Comparison of ENCODE assay signal across 17 cellular contexts in the genomic region with DNA sequence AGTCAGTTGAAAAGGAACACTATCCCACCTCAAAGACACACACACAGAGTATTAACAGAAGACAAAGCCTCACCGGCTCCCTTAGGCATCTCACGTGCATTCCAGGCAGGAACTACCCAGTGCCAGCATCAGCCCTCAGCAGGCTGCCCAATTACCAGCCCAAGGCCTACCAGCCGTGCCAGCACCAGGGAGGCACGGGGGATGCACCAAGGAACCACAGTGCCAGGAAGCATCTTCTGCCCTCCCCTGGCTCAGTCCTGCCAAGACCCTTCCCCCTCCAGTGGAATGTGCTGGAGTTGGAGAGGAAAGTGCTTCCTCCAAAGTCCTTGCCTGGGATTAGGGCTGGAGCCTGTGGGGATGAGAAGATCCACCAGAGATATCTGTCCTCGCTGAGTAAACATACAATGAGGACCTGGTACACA. TPM values are rescaled to one million over a fixed set of nuclear protein-coding genes. Genes with fewer than 3 reads are reported as not detected.
DNase-seq lines count a peak whose midpoint lies in the region; ATAC-seq and TF ChIP-seq lines count a peak whose summit lies in the region.
"Had no signal": no experiment of that assay in that cellular context is flagged by ENCODE, and none has a peak within 500 bp of the region (broad histone marks: within the 10 kb centered on the region; RNA-seq: fewer than 3 reads in every experiment).

No MANE protein-coding gene starts in this region.

- no CpG with 5 or more reads among the region's 5 CpGs for WGBS in H9 (ENCODE audit: extremely low coverage, insufficient read length, low lambda C conversion rate)

- POLR2A ChIA-PET in RWPE1 (lab: Yijun Ruan, JAX; ENCODE audit: low non-redundant PET) = no interaction called here

- H2BK20ac ChIP-seq in H9 (ENCODE audit: low read depth, low read length, poor library complexity, severe bottlenecking) = no peak overlapping the region

- H3K27ac ChIP-seq in H9 (ENCODE audit: insufficient read length, low read depth, low read length) (no peak overlapping the region), RWPE1 (peak overlapping the region; percentile 86)
- H3K27ac ChIP-seq: parathyroid adenoma had no signal

- H4K91ac ChIP-seq in H9 (ENCODE audit: insufficient read length, low read depth, low read length) = no peak overlapping the region

- H3K27me3 Mint-ChIP-seq in H9 (ENCODE audit: low read depth) = peaks cover 6% of the 10 kb centered on the region
- peaks cover 6% of the 10 kb centered on the region for H3K27me3 Mint-ChIP-seq in endothelial cell (ENCODE audit: unreplicated experiment)

- intact Hi-C loops in sciatic nerve (cut with DNase I) = no loop called here

- no peak overlapping the region for H3K4me2 ChIP-seq in H9 (ENCODE audit: insufficient read depth, insufficient read length, low read length)

- H3T11ph ChIP-seq in H9 (ENCODE audit: low read length) = no peak overlapping the region

- no peak overlapping the region for H3K4me3 Mint-ChIP-seq in H9
- H3K4me3 Mint-ChIP-seq in endothelial cell (ENCODE audit: unreplicated experiment) = no peak overlapping the region
- H3K4me3 Mint-ChIP-seq: activated T-cell treated with anti-CD3 and anti-CD28 coated beads, Interleukin-2, amount 50 U/mL, for 4 hours had no signal

- DNase-seq in H9 (no peak), RWPE1 (ENCODE audit: low spot score) (no peak), fibroblast of villous mesenchyme (ENCODE audit: low read depth) (peak; percentile 12), sciatic nerve (ENCODE audit: low spot score) (no peak), retina (no peak), endothelial cell (ENCODE audit: low spot score) (no peak)
- DNase-seq in stimulated activated CD4-positive, alpha-beta T cell treated with anti-CD3 and anti-CD28 coated beads, Interleukin-4, amount 100 ng/mL, for 24 hours = no peak
- DNase-seq: activated T-cell treated with anti-CD3 and anti-CD28 coated beads, Interleukin-2, amount 50 U/mL, for 4 hours; CD4-positive, CD25-positive, alpha-beta regulatory T cell; cerebellar nuclear complex; MM.1S; mucosa of descending colon; SHP77 treated with DMSO at 0.1 percent for 48 hours; stimulated activated CD4-positive, alpha-beta T cell treated with anti-CD3 and anti-CD28 coated beads, Interleukin-15, amount 100 ng/mL, for 24 hours had no signal

- no peak overlapping the region for H2BK12ac ChIP-seq in H9 (ENCODE audit: insufficient read length, low read depth, low read length)

- H3K4me1 Mint-ChIP-seq in H9 = peaks cover 49 to 64% of the 10 kb centered on the region in 2 experiments
- no peaks in the 10 kb centered on the region for H3K4me1 Mint-ChIP-seq in endothelial cell (ENCODE audit: unreplicated experiment)
- H3K4me1 Mint-ChIP-seq: CD4-positive, CD25-positive, alpha-beta regulatory T cell had no signal

- no peaks in the 10 kb centered on the region for H3K23me2 ChIP-seq in H9 (ENCODE audit: insufficient read length, low read depth, low read length, poor library complexity, severe bottlenecking)

- H3K23ac ChIP-seq in H9 (ENCODE audit: insufficient read length, low read depth, low read length) = no peak overlapping the region

- CTCF ChIA-PET in RWPE1 (lab: Yijun Ruan, JAX) = no interaction called here

- no peak overlapping the region for H4K5ac ChIP-seq in H9 (ENCODE audit: insufficient read length, low read depth, low read length)

- H2AFZ ChIP-seq in H9 (ENCODE audit: low read length) = no peak overlapping the region
- H2AFZ ChIP-seq: parathyroid adenoma had no signal

- H3K79me2 ChIP-seq in H9 (ENCODE audit: insufficient read depth, low read length) = no peaks in the 10 kb centered on the region
- H3K79me2 ChIP-seq: parathyroid adenoma had no signal

- peaks cover 2% of the 10 kb centered on the region; the same call in 1 of the 2 replicates for H3K4me1 ChIP-seq in H9 (ENCODE audit: insufficient read depth, low read length)
- H3K4me1 ChIP-seq: parathyroid adenoma had no signal

- no peak overlapping the region for H3K56ac ChIP-seq in H9 (ENCODE audit: insufficient read length, low read depth, low read length)

- no peaks in the 10 kb centered on the region for H3K9me3 ChIP-seq in H9 (ENCODE audit: control insufficient read depth, low read depth, low read length)
- H3K9me3 ChIP-seq: mucosa of descending colon had no signal

- no peak for TF ChIP-seq CTCF in H9 (conservative IDR thresholded peaks at IDR 0.05)
- no peak for TF ChIP-seq CTCF in RWPE1 (conservative IDR thresholded peaks at IDR 0.05; ENCODE audit: low read depth)
- no peak for TF ChIP-seq CTCF in fibroblast of villous mesenchyme (IDR thresholded peaks at IDR 0.05; ENCODE audit: insufficient read depth, low read depth, low read length)
- TF ChIP-seq CTCF in endothelial cell (IDR thresholded peaks at IDR 0.05; ENCODE audit: unreplicated experiment) = no peak

- H3K4ac ChIP-seq in H9 (ENCODE audit: low read depth, low read length) = no peak overlapping the region

- H2BK5ac ChIP-seq in H9 (ENCODE audit: insufficient read length, low read length) = no peak overlapping the region

- peaks cover 0 to 3% of the 10 kb centered on the region in 2 experiments; a peak in 2 of 5 replicates for H3K9me3 Mint-ChIP-seq in H9
- H3K9me3 Mint-ChIP-seq in endothelial cell (ENCODE audit: unreplicated experiment) = no peaks in the 10 kb centered on the region
- H3K9me3 Mint-ChIP-seq: activated T-cell treated with anti-CD3 and anti-CD28 coated beads, Interleukin-2, amount 50 U/mL, for 4 hours; CD4-positive, CD25-positive, alpha-beta regulatory T cell had no signal

- no peaks in the 10 kb centered on the region for H3K79me1 ChIP-seq in H9 (ENCODE audit: insufficient read depth, low read depth, low read length, poor library complexity, severe bottlenecking)

- H3K4me3 ChIP-seq in fibroblast of villous mesenchyme (ENCODE audit: low read depth, low read length) = no peak overlapping the region
- H3K4me3 ChIP-seq: mucosa of descending colon had no signal

- H3K27ac Mint-ChIP-seq in H9 (peak overlapping the region in 2 of 3 experiments; percentile 45 to 50; a peak in 3 of 7 replicates), endothelial cell (ENCODE audit: unreplicated experiment) (no peak overlapping the region)
- H3K27ac Mint-ChIP-seq: CD4-positive, CD25-positive, alpha-beta regulatory T cell had no signal

- H3K36me3 Mint-ChIP-seq in H9 (ENCODE audit: insufficient read depth in 1 of 3, low read depth in 3 of 3) (no peaks in the 10 kb centered on the region), endothelial cell (ENCODE audit: low read depth, unreplicated experiment) (no peaks in the 10 kb centered on the region)
- H3K36me3 Mint-ChIP-seq: CD4-positive, CD25-positive, alpha-beta regulatory T cell had no signal

- no peak overlapping the region for H3K18ac ChIP-seq in H9 (ENCODE audit: insufficient read length, low read depth, low read length)

- no peaks in the 10 kb centered on the region for H4K20me1 ChIP-seq in H9 (ENCODE audit: control insufficient read depth, insufficient read depth, insufficient read length)

- H2AK5ac ChIP-seq in H9 (ENCODE audit: insufficient read length, low read length) = no peak overlapping the region

- H2BK15ac ChIP-seq in H9 (ENCODE audit: low read depth, low read length) = no peak overlapping the region

- H3K27me3 ChIP-seq in H9 (ENCODE audit: insufficient read depth, low read length) = no peaks in the 10 kb centered on the region

- peak; percentile 11 for ATAC-seq in sciatic nerve
- ATAC-seq in GM21825 (IDR thresholded peaks at IDR 0.05; ENCODE audit: unreplicated experiment) = no peak
- ATAC-seq: activated T-cell treated with anti-CD3 and anti-CD28 coated beads, Interleukin-2, amount 50 U/mL, for 4 hours; mucosa of descending colon had no signal

- H3K9ac ChIP-seq in H9 (ENCODE audit: extremely low read depth, insufficient read length, low read length) = no peak overlapping the region
- H3K9ac ChIP-seq: parathyroid adenoma had no signal

- H4K8ac ChIP-seq in H9 (replicated peaks; ENCODE audit: insufficient read length, low read depth, low read length) = no peak overlapping the region

- H3K14ac ChIP-seq in H9 (ENCODE audit: insufficient read depth, low read length) = peak overlapping the region; percentile 50; the same call in 1 of the 2 replicates

- no peak overlapping the region for H2BK120ac ChIP-seq in H9 (ENCODE audit: low read depth, low read length, poor library complexity, severe bottlenecking)

RNA-seq across cellular contexts. Expression of a gene that starts 11.0 kb away (rescaled TPM):
- total RNA-seq in H9 (2021) (134 and 143 TPM in 2 replicates), fibroblast of villous mesenchyme (579 and 604 TPM in 2 replicates), sciatic nerve (94.1 TPM), endothelial cell (ENCODE audit: unreplicated experiment) (4.5 TPM)
- total RNA-seq: CD4-positive, CD25-positive, alpha-beta regulatory T cell had no signal

RNA-seq across cellular contexts. Expression of a gene that starts 20.4 kb away (rescaled TPM):
- total RNA-seq in H9 (2021) = 0.35 and 0.87 TPM in 2 replicates
- total RNA-seq in fibroblast of villous mesenchyme = 0.43 and 1.3 TPM in 2 replicates
- 0.36 TPM for total RNA-seq in sciatic nerve
- not detected for total RNA-seq in endothelial cell (ENCODE audit: unreplicated experiment)
- total RNA-seq: activated T-cell treated with anti-CD3 and anti-CD28 coated beads, Interleukin-2, amount 50 U/mL, for 4 hours; CD4-positive, CD25-positive, alpha-beta regulatory T cell had no signal

RNA-seq across cellular contexts. Expression of a gene that starts 32.8 kb away (rescaled TPM):
- total RNA-seq in H9 (2021) (not detected in 2 replicates), fibroblast of villous mesenchyme (not detected in 2 replicates), sciatic nerve (not detected), endothelial cell (ENCODE audit: unreplicated experiment) (not detected)
- total RNA-seq: activated T-cell treated with anti-CD3 and anti-CD28 coated beads, Interleukin-2, amount 50 U/mL, for 4 hours; CD4-positive, CD25-positive, alpha-beta regulatory T cell; kidney epithelial cell; mucosa of descending colon had no signal

RNA-seq across cellular contexts. Expression of a gene that starts 33.7 kb away (rescaled TPM):
- total RNA-seq in H9 (2021) (not detected in 2 replicates), fibroblast of villous mesenchyme (not detected in 2 replicates), sciatic nerve (0.62 TPM), endothelial cell (ENCODE audit: unreplicated experiment) (not detected)
- total RNA-seq: activated T-cell treated with anti-CD3 and anti-CD28 coated beads, Interleukin-2, amount 50 U/mL, for 4 hours; CD4-positive, CD25-positive, alpha-beta regulatory T cell; kidney epithelial cell had no signal

RNA-seq across cellular contexts. Expression of a gene that starts 47.6 kb away (rescaled TPM):
- total RNA-seq in H9 (2021) (not detected in 2 replicates), fibroblast of villous mesenchyme (not detected in 2 replicates), sciatic nerve (82.1 TPM), endothelial cell (ENCODE audit: unreplicated experiment) (not detected)
- total RNA-seq: activated T-cell treated with anti-CD3 and anti-CD28 coated beads, Interleukin-2, amount 50 U/mL, for 4 hours; CD4-positive, CD25-positive, alpha-beta regulatory T cell; kidney epithelial cell had no signal

Comparison
In these comparisons a context has a peak if more than half of its experiments do, and no peak if none do; other contexts are left out.
1. RNA of a gene that starts 11.0 kb away (total RNA-seq): 579 to 604 TPM in fibroblast of villous mesenchyme, 134 to 143 TPM in H9 and 94.1 TPM in sciatic nerve (single experiment); 4.5 TPM in endothelial cell (single experiment); every median in the first group is over 10 times any median in the second.